In the genomic region with DNA sequence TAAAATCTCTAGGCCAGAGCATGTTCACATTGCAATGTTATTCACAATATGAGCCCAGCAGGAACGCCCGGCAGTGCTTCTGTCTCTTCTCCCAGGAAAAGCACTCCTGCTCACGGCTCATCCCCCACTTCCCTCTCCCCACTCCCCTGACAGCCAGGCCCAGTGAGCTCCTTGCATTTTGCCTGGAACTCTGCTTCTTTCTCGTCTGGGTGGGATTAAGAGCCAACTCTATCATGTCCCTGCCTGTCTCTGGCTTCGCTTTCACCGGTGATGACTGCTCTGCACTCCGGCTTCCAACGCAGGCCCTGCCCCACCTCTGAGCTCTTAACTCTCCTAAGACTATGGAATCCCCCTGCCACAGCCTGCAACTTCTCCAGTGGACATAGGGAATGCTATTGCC, we compare ENCODE assay signal across 1 cellular context.
TF ChIP-seq lines count a peak whose summit lies in the region.

No MANE protein-coding gene starts in this region.

TF ChIP-seq in HepG2, 621 proteins besides CTCF, POLR2A, EP300 and RAD21:
- no peak for TF ChIP-seq CREB1 (IDR thresholded peaks at IDR 0.05)
- no peak for TF ChIP-seq CREB1 (CRISPR knock-in tag; IDR thresholded peaks at IDR 0.05)
- no peak for TF ChIP-seq MATR3 (CRISPR knock-in tag; IDR thresholded peaks at IDR 0.05)
- TF ChIP-seq ZNF891 (CRISPR knock-in tag; IDR thresholded peaks at IDR 0.05): no peak
- TF ChIP-seq, protein P1, sequence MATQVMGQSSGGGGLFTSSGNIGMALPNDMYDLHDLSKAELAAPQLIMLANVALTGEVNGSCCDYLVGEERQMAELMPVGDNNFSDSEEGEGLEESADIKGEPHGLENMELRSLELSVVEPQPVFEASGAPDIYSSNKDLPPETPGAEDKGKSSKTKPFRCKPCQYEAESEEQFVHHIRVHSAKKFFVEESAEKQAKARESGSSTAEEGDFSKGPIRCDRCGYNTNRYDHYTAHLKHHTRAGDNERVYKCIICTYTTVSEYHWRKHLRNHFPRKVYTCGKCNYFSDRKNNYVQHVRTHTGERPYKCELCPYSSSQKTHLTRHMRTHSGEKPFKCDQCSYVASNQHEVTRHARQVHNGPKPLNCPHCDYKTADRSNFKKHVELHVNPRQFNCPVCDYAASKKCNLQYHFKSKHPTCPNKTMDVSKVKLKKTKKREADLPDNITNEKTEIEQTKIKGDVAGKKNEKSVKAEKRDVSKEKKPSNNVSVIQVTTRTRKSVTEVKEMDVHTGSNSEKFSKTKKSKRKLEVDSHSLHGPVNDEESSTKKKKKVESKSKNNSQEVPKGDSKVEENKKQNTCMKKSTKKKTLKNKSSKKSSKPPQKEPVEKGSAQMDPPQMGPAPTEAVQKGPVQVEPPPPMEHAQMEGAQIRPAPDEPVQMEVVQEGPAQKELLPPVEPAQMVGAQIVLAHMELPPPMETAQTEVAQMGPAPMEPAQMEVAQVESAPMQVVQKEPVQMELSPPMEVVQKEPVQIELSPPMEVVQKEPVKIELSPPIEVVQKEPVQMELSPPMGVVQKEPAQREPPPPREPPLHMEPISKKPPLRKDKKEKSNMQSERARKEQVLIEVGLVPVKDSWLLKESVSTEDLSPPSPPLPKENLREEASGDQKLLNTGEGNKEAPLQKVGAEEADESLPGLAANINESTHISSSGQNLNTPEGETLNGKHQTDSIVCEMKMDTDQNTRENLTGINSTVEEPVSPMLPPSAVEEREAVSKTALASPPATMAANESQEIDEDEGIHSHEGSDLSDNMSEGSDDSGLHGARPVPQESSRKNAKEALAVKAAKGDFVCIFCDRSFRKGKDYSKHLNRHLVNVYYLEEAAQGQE (IDR thresholded peaks at IDR 0.05; ENCODE audit: borderline replicate concordance in 1 of 2, low read depth in 1 of 2, low read length in 2 of 2): no peak
- no peak for TF ChIP-seq ZNF605 (CRISPR knock-in tag; IDR thresholded peaks at IDR 0.05)
- no peak for TF ChIP-seq SKI (IDR thresholded peaks at IDR 0.05; ENCODE audit: partially characterized antibody)
- no peak for TF ChIP-seq ZBTB8A (CRISPR knock-in tag; IDR thresholded peaks at IDR 0.05; ENCODE audit: borderline replicate concordance, low read depth)
- TF ChIP-seq, protein P2, sequence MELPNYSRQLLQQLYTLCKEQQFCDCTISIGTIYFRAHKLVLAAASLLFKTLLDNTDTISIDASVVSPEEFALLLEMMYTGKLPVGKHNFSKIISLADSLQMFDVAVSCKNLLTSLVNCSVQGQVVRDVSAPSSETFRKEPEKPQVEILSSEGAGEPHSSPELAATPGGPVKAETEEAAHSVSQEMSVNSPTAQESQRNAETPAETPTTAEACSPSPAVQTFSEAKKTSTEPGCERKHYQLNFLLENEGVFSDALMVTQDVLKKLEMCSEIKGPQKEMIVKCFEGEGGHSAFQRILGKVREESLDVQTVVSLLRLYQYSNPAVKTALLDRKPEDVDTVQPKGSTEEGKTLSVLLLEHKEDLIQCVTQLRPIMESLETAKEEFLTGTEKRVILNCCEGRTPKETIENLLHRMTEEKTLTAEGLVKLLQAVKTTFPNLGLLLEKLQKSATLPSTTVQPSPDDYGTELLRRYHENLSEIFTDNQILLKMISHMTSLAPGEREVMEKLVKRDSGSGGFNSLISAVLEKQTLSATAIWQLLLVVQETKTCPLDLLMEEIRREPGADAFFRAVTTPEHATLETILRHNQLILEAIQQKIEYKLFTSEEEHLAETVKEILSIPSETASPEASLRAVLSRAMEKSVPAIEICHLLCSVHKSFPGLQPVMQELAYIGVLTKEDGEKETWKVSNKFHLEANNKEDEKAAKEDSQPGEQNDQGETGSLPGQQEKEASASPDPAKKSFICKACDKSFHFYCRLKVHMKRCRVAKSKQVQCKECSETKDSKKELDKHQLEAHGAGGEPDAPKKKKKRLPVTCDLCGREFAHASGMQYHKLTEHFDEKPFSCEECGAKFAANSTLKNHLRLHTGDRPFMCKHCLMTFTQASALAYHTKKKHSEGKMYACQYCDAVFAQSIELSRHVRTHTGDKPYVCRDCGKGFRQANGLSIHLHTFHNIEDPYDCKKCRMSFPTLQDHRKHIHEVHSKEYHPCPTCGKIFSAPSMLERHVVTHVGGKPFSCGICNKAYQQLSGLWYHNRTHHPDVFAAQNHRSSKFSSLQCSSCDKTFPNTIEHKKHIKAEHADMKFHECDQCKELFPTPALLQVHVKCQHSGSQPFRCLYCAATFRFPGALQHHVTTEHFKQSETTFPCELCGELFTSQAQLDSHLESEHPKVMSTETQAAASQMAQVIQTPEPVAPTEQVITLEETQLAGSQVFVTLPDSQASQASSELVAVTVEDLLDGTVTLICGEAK (IDR thresholded peaks at IDR 0.05): no peak
- TF ChIP-seq, protein P2 (CRISPR knock-in tag; IDR thresholded peaks at IDR 0.05): no peak
- no peak for TF ChIP-seq ONECUT2 (CRISPR knock-in tag; IDR thresholded peaks at IDR 0.05)
- no peak for TF ChIP-seq RARA (CRISPR knock-in tag; IDR thresholded peaks at IDR 0.05)
- no peak for TF ChIP-seq ZNF460 (CRISPR knock-in tag; IDR thresholded peaks at IDR 0.05; ENCODE audit: borderline replicate concordance)
- TF ChIP-seq SATB2 (CRISPR knock-in tag; IDR thresholded peaks at IDR 0.05): no peak
- TF ChIP-seq HOXA5 (CRISPR knock-in tag; IDR thresholded peaks at IDR 0.05): no peak
- TF ChIP-seq, protein P3, sequence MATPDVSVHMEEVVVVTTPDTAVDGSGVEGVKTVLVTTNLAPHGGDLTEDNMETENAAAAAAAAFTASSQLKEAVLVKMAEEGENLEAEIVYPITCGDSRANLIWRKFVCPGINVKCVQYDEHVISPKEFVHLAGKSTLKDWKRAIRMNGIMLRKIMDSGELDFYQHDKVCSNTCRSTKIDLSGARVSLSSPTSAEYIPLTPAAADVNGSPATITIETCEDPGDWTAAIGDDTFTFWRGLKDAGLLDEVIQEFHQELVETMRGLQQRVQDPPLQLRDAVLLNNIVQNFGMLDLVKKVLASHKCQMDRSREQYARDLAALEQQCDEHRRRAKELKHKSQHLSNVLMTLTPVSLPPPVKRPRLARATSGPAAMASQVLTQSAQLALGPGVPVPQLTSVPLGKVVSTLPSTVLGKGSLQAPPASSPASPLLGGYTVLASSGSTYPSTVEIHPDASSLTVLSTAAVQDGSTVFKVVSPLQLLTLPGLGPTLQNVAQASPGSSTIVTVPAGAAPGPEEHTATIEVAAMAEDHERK (CRISPR knock-in tag; IDR thresholded peaks at IDR 0.05; ENCODE audit: low read depth): no peak
- TF ChIP-seq, protein P4, sequence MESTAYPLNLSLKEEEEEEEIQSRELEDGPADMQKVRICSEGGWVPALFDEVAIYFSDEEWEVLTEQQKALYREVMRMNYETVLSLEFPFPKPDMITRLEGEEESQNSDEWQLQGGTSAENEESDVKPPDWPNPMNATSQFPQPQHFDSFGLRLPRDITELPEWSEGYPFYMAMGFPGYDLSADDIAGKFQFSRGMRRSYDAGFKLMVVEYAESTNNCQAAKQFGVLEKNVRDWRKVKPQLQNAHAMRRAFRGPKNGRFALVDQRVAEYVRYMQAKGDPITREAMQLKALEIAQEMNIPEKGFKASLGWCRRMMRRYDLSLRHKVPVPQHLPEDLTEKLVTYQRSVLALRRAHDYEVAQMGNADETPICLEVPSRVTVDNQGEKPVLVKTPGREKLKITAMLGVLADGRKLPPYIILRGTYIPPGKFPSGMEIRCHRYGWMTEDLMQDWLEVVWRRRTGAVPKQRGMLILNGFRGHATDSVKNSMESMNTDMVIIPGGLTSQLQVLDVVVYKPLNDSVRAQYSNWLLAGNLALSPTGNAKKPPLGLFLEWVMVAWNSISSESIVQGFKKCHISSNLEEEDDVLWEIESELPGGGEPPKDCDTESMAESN (CRISPR knock-in tag; conservative IDR thresholded peaks at IDR 0.05): no peak
- TF ChIP-seq FOXC1 (CRISPR knock-in tag; IDR thresholded peaks at IDR 0.05; ENCODE audit: borderline replicate concordance): no peak
